In genomic region chr2:1938986-1939385, GRCh38 we compare ENCODE assay signal across 3 cellular contexts.
"Had no signal": no experiment of that assay in that cellular context is flagged by ENCODE, and none has a peak within 500 bp of the region (broad histone marks: within the 10 kb centered on the region; RNA-seq: fewer than 3 reads in every experiment).

No MANE protein-coding gene starts in this region.

- H3K4me3 ChIP-seq: K562 had no signal

- DNase-seq: IMR-90 had no signal

- H3K27ac ChIP-seq: HL-60 had no signal
